32 cellular contexts compared by ENCODE assay signal in genomic region chr2:220781622-220782241, GRCh38.
"Had no signal": no experiment of that assay in that cellular context is flagged by ENCODE, and none has a peak within 500 bp of the region (broad histone marks: within the 10 kb centered on the region; RNA-seq: fewer than 3 reads in every experiment).

No MANE protein-coding gene starts in this region.

- H3K27me3 Mint-ChIP-seq: activated CD4-positive, alpha-beta memory T cell treated with anti-CD3 and anti-CD28 coated beads, Interleukin-2, amount 10 ng/mL, durations not matched to agents 7 days and 5 days had no signal

- H3K4me1 Mint-ChIP-seq: activated CD4-positive, alpha-beta memory T cell treated with anti-CD3 and anti-CD28 coated beads, Interleukin-2, amount 10 ng/mL, durations not matched to agents 7 days and 5 days; activated naive CD4-positive, alpha-beta T cell treated with anti-CD3 and anti-CD28 coated beads, Interleukin-2, amount 50 U/mL, for 24 hours; activated naive CD8-positive, alpha-beta T cell treated with anti-CD3 and anti-CD28 coated beads, Interleukin-2, amount 10 ng/mL, durations not matched to agents 7 days and 5 days; activated T-helper 17 cell treated with anti-CD3 and anti-CD28 coated beads, Interleukin-2, amount 50 U/mL, for 72 hours; central memory CD8-positive, alpha-beta T cell had no signal

- H3K27ac ChIP-seq: ascending aorta, cardiac muscle cell, KMS-11, VCaP had no signal

- H3K4me3 Mint-ChIP-seq: activated CD4-positive, alpha-beta memory T cell treated with anti-CD3 and anti-CD28 coated beads, Interleukin-2, amount 10 ng/mL, durations not matched to agents 7 days and 5 days; activated naive CD4-positive, alpha-beta T cell treated with anti-CD3 and anti-CD28 coated beads, Interleukin-2, amount 50 U/mL, for 24 hours; activated naive CD8-positive, alpha-beta T cell treated with anti-CD3 and anti-CD28 coated beads, Interleukin-2, amount 10 ng/mL, durations not matched to agents 7 days and 5 days; activated T-cell treated with anti-CD3 and anti-CD28 coated beads, Interleukin-2, amount 50 U/mL, for 72 hours; activated T-helper 17 cell treated with anti-CD3 and anti-CD28 coated beads, Interleukin-2, amount 50 U/mL, for 72 hours; central memory CD8-positive, alpha-beta T cell had no signal

- H3K36me3 ChIP-seq: ascending aorta, cardiac muscle cell had no signal

- H3K4me3 ChIP-seq: ascending aorta, cardiac muscle cell had no signal

- H3K27ac Mint-ChIP-seq: activated CD4-positive, alpha-beta memory T cell treated with anti-CD3 and anti-CD28 coated beads, Interleukin-2, amount 10 ng/mL, durations not matched to agents 7 days and 5 days; activated naive CD4-positive, alpha-beta T cell treated with anti-CD3 and anti-CD28 coated beads, Interleukin-2, amount 50 U/mL, for 24 hours; activated naive CD8-positive, alpha-beta T cell treated with anti-CD3 and anti-CD28 coated beads, Interleukin-2, amount 10 ng/mL, durations not matched to agents 7 days and 5 days; activated T-cell treated with anti-CD3 and anti-CD28 coated beads, Interleukin-2, amount 50 U/mL, for 72 hours; activated T-helper 17 cell treated with anti-CD3 and anti-CD28 coated beads, Interleukin-2, amount 50 U/mL, for 72 hours had no signal

- H3K4me2 ChIP-seq: KMS-11 had no signal

- H3K9me3 Mint-ChIP-seq: activated CD4-positive, alpha-beta memory T cell treated with anti-CD3 and anti-CD28 coated beads, Interleukin-2, amount 10 ng/mL, durations not matched to agents 7 days and 5 days; activated naive CD4-positive, alpha-beta T cell treated with anti-CD3 and anti-CD28 coated beads, Interleukin-2, amount 50 U/mL, for 24 hours; activated T-helper 17 cell treated with anti-CD3 and anti-CD28 coated beads, Interleukin-2, amount 50 U/mL, for 72 hours; central memory CD8-positive, alpha-beta T cell had no signal

- ATAC-seq: activated T-cell treated with anti-CD3 and anti-CD28 coated beads, Interleukin-2, amount 50 U/mL, for 72 hours; activated T-helper 17 cell treated with anti-CD3 and anti-CD28 coated beads, Interleukin-2, amount 50 U/mL, for 72 hours had no signal

- H3K9me3 ChIP-seq: ascending aorta had no signal

- H3K9ac ChIP-seq: KMS-11 had no signal

- DNase-seq: activated CD4-positive, alpha-beta memory T cell treated with anti-CD3 and anti-CD28 coated beads, Interleukin-2, amount 10 ng/mL, durations not matched to agents 7 days and 5 days; activated CD4-positive, alpha-beta T cell treated with anti-CD3 and anti-CD28 coated beads for 1 hour; activated CD4-positive, alpha-beta T cell treated with anti-CD3 and anti-CD28 coated beads for 48 hours; activated CD4-positive, CD25-positive, alpha-beta regulatory T cell; activated effector memory CD4-positive, alpha-beta T cell treated with anti-CD3 and anti-CD28 coated beads, Interleukin-2, amount 50 U/mL, for 16 hours; activated naive CD4-positive, alpha-beta T cell treated with Interleukin-2 at 50 U/mL for 16 hours; activated naive CD8-positive, alpha-beta T cell treated with anti-CD3 and anti-CD28 coated beads, Interleukin-2, amount 10 ng/mL, durations not matched to agents 7 days and 5 days; activated T-cell treated with anti-CD3 and anti-CD28 coated beads, Interleukin-2, amount 50 U/mL, for 1 hour; activated T-cell treated with anti-CD3 and anti-CD28 coated beads, Interleukin-2, amount 50 U/mL, for 72 hours; amygdala; MM.1S; MV-4-11; NCI-H1092 treated with DMSO at 0.1 percent for 48 hours; NCI-H1417; NCI-H146; NCI-H187; NCI-H2029 treated with DMSO at 0.1 percent for 48 hours; NCI-H2107; NCI-H226; NCI-H524 treated with DMSO at 0.1 percent for 48 hours; Right ventricle myocardium superior; SW 1271; T-helper 1 cell; T-helper 2 cell; T-helper 9 cell had no signal

- H3K36me3 Mint-ChIP-seq: activated naive CD4-positive, alpha-beta T cell treated with anti-CD3 and anti-CD28 coated beads, Interleukin-2, amount 50 U/mL, for 24 hours; activated naive CD8-positive, alpha-beta T cell treated with anti-CD3 and anti-CD28 coated beads, Interleukin-2, amount 10 ng/mL, durations not matched to agents 7 days and 5 days had no signal

- H3K27me3 ChIP-seq: ascending aorta, cardiac muscle cell had no signal
